2 cellular contexts compared by ENCODE assay signal in the genomic region with DNA sequence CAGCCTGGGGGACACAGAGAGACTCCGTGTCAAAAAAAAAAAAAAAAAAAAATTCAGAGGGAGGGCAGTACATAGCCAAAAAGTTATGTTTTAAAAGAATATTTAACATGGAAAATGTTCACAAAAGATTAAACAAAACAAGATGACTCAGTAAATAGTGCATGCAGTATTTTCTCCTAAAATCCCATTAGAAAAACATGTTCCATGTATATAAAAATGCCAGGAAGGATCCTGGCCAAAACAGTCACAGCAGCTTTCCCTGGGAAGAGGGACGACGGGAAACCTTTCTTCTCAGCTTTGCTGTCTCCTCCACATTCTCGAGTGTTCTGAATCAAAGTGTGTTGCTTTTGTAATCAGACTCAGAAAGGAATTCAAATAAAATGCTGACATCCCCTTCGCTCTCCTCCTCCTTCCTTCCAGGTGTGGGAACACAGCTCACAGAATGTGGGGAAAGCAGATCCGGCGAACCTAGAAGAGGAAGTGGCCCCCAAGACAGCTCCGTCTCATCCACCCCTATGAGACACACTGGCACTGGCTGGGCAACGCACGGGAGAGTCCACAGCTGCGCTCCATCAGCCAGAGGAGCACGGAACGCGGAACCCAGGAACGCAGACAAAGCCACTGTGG.
TF ChIP-seq lines count a peak whose summit lies in the region.

No MANE protein-coding gene starts in this region.

TF ChIP-seq in IMR-90, 13 proteins besides CTCF, POLR2A, EP300 and RAD21:
- TF ChIP-seq RFX5 (IDR thresholded peaks at IDR 0.05; ENCODE audit: low read depth, low read length) (no peak), MAFK (IDR thresholded peaks at IDR 0.05; ENCODE audit: low read depth, low read length) (peak; percentile 98), NFE2L2 (IDR thresholded peaks at IDR 0.05; ENCODE audit: low read depth, low read length) (peak; percentile 92), MXI1 (IDR thresholded peaks at IDR 0.05; ENCODE audit: borderline replicate concordance, low read depth, low read length) (no peak)
- TF ChIP-seq, protein P1, sequence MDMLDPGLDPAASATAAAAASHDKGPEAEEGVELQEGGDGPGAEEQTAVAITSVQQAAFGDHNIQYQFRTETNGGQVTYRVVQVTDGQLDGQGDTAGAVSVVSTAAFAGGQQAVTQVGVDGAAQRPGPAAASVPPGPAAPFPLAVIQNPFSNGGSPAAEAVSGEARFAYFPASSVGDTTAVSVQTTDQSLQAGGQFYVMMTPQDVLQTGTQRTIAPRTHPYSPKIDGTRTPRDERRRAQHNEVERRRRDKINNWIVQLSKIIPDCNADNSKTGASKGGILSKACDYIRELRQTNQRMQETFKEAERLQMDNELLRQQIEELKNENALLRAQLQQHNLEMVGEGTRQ (IDR thresholded peaks at IDR 0.05; ENCODE audit: low read depth, low read length) = no peak

TF ChIP-seq in H1, 55 proteins besides CTCF, POLR2A, EP300 and RAD21:
- TF ChIP-seq CBX5 (IDR thresholded peaks at IDR 0.05; ENCODE audit: low read depth, low read length) (no peak), RNF2 (IDR thresholded peaks at IDR 0.05; ENCODE audit: borderline replicate concordance, low read depth, low read length, missing control alignments, poor library complexity, severe bottlenecking) (no peak)
- TF ChIP-seq, protein P2, sequence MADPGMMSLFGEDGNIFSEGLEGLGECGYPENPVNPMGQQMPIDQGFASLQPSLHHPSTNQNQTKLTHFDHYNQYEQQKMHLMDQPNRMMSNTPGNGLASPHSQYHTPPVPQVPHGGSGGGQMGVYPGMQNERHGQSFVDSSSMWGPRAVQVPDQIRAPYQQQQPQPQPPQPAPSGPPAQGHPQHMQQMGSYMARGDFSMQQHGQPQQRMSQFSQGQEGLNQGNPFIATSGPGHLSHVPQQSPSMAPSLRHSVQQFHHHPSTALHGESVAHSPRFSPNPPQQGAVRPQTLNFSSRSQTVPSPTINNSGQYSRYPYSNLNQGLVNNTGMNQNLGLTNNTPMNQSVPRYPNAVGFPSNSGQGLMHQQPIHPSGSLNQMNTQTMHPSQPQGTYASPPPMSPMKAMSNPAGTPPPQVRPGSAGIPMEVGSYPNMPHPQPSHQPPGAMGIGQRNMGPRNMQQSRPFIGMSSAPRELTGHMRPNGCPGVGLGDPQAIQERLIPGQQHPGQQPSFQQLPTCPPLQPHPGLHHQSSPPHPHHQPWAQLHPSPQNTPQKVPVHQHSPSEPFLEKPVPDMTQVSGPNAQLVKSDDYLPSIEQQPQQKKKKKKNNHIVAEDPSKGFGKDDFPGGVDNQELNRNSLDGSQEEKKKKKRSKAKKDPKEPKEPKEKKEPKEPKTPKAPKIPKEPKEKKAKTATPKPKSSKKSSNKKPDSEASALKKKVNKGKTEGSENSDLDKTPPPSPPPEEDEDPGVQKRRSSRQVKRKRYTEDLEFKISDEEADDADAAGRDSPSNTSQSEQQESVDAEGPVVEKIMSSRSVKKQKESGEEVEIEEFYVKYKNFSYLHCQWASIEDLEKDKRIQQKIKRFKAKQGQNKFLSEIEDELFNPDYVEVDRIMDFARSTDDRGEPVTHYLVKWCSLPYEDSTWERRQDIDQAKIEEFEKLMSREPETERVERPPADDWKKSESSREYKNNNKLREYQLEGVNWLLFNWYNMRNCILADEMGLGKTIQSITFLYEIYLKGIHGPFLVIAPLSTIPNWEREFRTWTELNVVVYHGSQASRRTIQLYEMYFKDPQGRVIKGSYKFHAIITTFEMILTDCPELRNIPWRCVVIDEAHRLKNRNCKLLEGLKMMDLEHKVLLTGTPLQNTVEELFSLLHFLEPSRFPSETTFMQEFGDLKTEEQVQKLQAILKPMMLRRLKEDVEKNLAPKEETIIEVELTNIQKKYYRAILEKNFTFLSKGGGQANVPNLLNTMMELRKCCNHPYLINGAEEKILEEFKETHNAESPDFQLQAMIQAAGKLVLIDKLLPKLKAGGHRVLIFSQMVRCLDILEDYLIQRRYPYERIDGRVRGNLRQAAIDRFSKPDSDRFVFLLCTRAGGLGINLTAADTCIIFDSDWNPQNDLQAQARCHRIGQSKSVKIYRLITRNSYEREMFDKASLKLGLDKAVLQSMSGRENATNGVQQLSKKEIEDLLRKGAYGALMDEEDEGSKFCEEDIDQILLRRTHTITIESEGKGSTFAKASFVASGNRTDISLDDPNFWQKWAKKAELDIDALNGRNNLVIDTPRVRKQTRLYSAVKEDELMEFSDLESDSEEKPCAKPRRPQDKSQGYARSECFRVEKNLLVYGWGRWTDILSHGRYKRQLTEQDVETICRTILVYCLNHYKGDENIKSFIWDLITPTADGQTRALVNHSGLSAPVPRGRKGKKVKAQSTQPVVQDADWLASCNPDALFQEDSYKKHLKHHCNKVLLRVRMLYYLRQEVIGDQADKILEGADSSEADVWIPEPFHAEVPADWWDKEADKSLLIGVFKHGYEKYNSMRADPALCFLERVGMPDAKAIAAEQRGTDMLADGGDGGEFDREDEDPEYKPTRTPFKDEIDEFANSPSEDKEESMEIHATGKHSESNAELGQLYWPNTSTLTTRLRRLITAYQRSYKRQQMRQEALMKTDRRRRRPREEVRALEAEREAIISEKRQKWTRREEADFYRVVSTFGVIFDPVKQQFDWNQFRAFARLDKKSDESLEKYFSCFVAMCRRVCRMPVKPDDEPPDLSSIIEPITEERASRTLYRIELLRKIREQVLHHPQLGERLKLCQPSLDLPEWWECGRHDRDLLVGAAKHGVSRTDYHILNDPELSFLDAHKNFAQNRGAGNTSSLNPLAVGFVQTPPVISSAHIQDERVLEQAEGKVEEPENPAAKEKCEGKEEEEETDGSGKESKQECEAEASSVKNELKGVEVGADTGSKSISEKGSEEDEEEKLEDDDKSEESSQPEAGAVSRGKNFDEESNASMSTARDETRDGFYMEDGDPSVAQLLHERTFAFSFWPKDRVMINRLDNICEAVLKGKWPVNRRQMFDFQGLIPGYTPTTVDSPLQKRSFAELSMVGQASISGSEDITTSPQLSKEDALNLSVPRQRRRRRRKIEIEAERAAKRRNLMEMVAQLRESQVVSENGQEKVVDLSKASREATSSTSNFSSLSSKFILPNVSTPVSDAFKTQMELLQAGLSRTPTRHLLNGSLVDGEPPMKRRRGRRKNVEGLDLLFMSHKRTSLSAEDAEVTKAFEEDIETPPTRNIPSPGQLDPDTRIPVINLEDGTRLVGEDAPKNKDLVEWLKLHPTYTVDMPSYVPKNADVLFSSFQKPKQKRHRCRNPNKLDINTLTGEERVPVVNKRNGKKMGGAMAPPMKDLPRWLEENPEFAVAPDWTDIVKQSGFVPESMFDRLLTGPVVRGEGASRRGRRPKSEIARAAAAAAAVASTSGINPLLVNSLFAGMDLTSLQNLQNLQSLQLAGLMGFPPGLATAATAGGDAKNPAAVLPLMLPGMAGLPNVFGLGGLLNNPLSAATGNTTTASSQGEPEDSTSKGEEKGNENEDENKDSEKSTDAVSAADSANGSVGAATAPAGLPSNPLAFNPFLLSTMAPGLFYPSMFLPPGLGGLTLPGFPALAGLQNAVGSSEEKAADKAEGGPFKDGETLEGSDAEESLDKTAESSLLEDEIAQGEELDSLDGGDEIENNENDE (IDR thresholded peaks at IDR 0.05; ENCODE audit: insufficient replicate concordance, low read length) = no peak
